8 cellular contexts compared by ENCODE assay signal in genomic region chr10:118754556-118755423, GRCh38. TPM values are rescaled to one million over a fixed set of nuclear protein-coding genes. Genes with fewer than 3 reads are reported as not detected.
DNase-seq lines count a peak whose midpoint lies in the region; ATAC-seq and TF ChIP-seq lines count a peak whose summit lies in the region.

Gene CACUL1, minus strand, starts transcription at chr10:118754970. Its CDS starts 208 bp downstream, at chr10:118754762.

- DNase-seq in NCI-H1694 treated with DMSO at 0.1 percent for 48 hours (lab: John Stamatoyannopoulos, UW): peak; percentile 74
- peak; percentile 100 for DNase-seq in T-helper 17 cell
- peak; percentile 100 for DNase-seq in left ventricle myocardium superior
- peak; percentile 100 for DNase-seq in prostate gland (ENCODE audit: low spot score)

- peak in 2 of 4 experiments; percentile 6 to 7 for TF ChIP-seq CTCF in prostate gland (IDR thresholded peaks at IDR 0.05)

- intact Hi-C loops in left ventricle myocardium superior (cut with micrococcal nuclease): no loop called here
- intact Hi-C loops in prostate gland (cut with DNase I): loop anchor here (5.0 to 10.0 kb wide), 2 partner anchors 273 to 350 kb away; partner anchors contain the start of genes DENND10 and NANOS1

- peak within 1 kb of the TSS; percentile 76 to 98 for H3K4me3 ChIP-seq in prostate gland
- peak within 1 kb of the TSS; percentile 84 for H3K4me3 ChIP-seq in urinary bladder (ENCODE audit: low read depth, low read length)

- H3K27me3 ChIP-seq in prostate gland (replicated peaks; ENCODE audit: insufficient read depth): no peaks in the 10 kb centered on the region

- H3K9me3 ChIP-seq in T-helper 17 cell (ENCODE audit: control insufficient read depth, low read length, poor library complexity, severe bottlenecking) (no peaks in the 10 kb centered on the region), prostate gland (no peaks in the 10 kb centered on the region)

- H3K27ac ChIP-seq in angular gyrus (ENCODE audit: low read depth, low read length) (peak within 1 kb of the TSS; percentile 84), prostate gland (peak within 1 kb of the TSS; percentile 88 to 90), urinary bladder (ENCODE audit: low read depth) (peak within 1 kb of the TSS; percentile 75)

- H3K36me3 ChIP-seq in prostate gland: no peaks in the 10 kb centered on the region
- H3K36me3 ChIP-seq in urinary bladder (ENCODE audit: insufficient read depth): no peaks in the 10 kb centered on the region

- peaks cover 37% of the 10 kb centered on the region for H3K4me1 Mint-ChIP-seq in T-helper 17 cell

- H3K4me1 ChIP-seq in prostate gland (replicated peaks) (peaks cover 4% of the 10 kb centered on the region), urinary bladder (ENCODE audit: insufficient read depth) (no peaks in the 10 kb centered on the region)

- peak within 1 kb of the TSS; percentile 96 for H3K27ac Mint-ChIP-seq in T-helper 17 cell

- peaks cover 7% of the 10 kb centered on the region for H3K27me3 Mint-ChIP-seq in T-helper 17 cell

- peak within 1 kb of the TSS; percentile 94 for H3K4me3 Mint-ChIP-seq in T-helper 17 cell

- TF ChIP-seq POLR2A in GM15510 (IDR thresholded peaks at IDR 0.05; ENCODE audit: borderline replicate concordance, extremely low read depth, insufficient read length) (peak; percentile 74), prostate gland (IDR thresholded peaks at IDR 0.05) (peak; percentile 89)

- H3K36me3 Mint-ChIP-seq in T-helper 17 cell (ENCODE audit: low read depth): no peaks in the 10 kb centered on the region

- WGBS in prostate gland: under 1% methylated on average over 76 of the region's 87 CpGs
- under 1% methylated on average over 87 of the region's 87 CpGs for WGBS in urinary bladder

- ATAC-seq in HG02885 (IDR thresholded peaks at IDR 0.05; ENCODE audit: poor library complexity, unreplicated experiment) (peak; percentile 93), T-helper 17 cell (peak; percentile 99), left ventricle myocardium superior (peak; percentile 99)

RNA-seq across cellular contexts. Expression of gene CACUL1, which starts in this region (rescaled TPM):
- total RNA-seq in T-helper 17 cell (10 to 100 TPM; 30.3 to 32.0 TPM), left ventricle myocardium superior (28.5 TPM), prostate gland (10 to 100 TPM; 23.7 to 38.1 TPM), urinary bladder (60.3 TPM)
- 11.0 TPM for polyA plus RNA-seq in urinary bladder

Comparison
In these comparisons a context has a peak if more than half of its experiments do, and no peak if none do; other contexts are left out.
1. Peak in every context shown above with its lines: DNase-seq, ATAC-seq, H3K4me3 ChIP-seq and H3K27ac ChIP-seq.